In the genomic region with DNA sequence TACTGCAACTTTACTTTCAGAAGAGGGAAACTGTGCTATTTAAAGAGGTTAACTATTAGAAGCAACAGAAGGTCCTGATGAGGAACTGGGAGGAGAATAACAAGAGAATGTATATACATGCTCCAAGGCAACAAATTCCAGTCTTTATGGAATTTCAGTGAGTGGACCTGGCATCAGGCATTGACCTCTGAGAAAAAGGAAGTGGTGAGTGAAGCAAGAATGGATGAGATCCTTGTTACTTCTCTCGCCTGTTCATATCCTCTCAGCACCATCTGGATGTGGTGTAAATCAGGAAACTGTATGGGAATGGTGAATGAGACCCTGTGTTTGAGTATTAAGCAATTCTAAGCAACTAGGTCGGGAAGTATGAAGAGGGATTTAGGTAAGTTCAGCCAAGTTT, we compare ENCODE assay signal across 18 cellular contexts. TPM values are rescaled to one million over a fixed set of nuclear protein-coding genes. Genes with fewer than 3 reads are reported as not detected.
DNase-seq lines count a peak whose midpoint lies in the region; ATAC-seq and TF ChIP-seq lines count a peak whose summit lies in the region.
"Had no signal": no experiment of that assay in that cellular context is flagged by ENCODE, and none has a peak within 500 bp of the region (broad histone marks: within the 10 kb centered on the region; RNA-seq: fewer than 3 reads in every experiment).

No MANE protein-coding gene starts in this region.

- H3K27ac ChIP-seq in BLaER1 treated with 17β-estradiol and CSF1 and Interleukin-3, amounts not matched to agents 10 nM and 100 nM, result no peak overlapping the region; a peak in 1 of 22 replicates
- H3K27ac ChIP-seq in mesenchymal stem cell (ENCODE audit: low read length, poor library complexity, severe bottlenecking), result no peak overlapping the region
- H3K27ac ChIP-seq: adrenal gland, heart left ventricle, suprapubic skin had no signal

- H2BK5ac ChIP-seq in mesenchymal stem cell (ENCODE audit: low read depth, low read length, poor library complexity, severe bottlenecking), result no peak overlapping the region

- H3K9ac ChIP-seq in BLaER1 treated with 17β-estradiol and CSF1 and Interleukin-3, amounts not matched to agents 10 nM and 100 nM, result no peak overlapping the region
- H3K9ac ChIP-seq in mesenchymal stem cell (ENCODE audit: low read length), result no peak overlapping the region

- no peak for ATAC-seq in HG03045 (IDR thresholded peaks at IDR 0.05; ENCODE audit: unreplicated experiment)
- ATAC-seq: esophagus mucosa, heart left ventricle had no signal

- H3K23ac ChIP-seq in mesenchymal stem cell (ENCODE audit: low read length in 2 of 2), result no peak overlapping the region

- H4K91ac ChIP-seq in mesenchymal stem cell (ENCODE audit: low read length), result no peak overlapping the region

- no peak overlapping the region for H2BK120ac ChIP-seq in mesenchymal stem cell (ENCODE audit: low read depth, low read length)

- peaks cover 0 to 87% (median 21%) of the 10 kb centered on the region in 11 experiments; a peak in 18 of 22 replicates for H3K36me3 ChIP-seq in BLaER1 treated with 17β-estradiol and CSF1 and Interleukin-3, amounts not matched to agents 10 nM and 100 nM
- peaks cover 3 to 78% of the 10 kb centered on the region in 2 experiments for H3K36me3 ChIP-seq in mesenchymal stem cell (ENCODE audit: control insufficient read depth in 1 of 2, insufficient read depth in 2 of 2, low read depth in 1 of 2, low read length in 2 of 2)

- H3K4me1 ChIP-seq in BLaER1 treated with 17β-estradiol and CSF1 and Interleukin-3, amounts not matched to agents 10 nM and 100 nM, result peaks cover 0 to 19% (median 12%) of the 10 kb centered on the region in 10 experiments; a peak in 17 of 20 replicates
- H3K4me1 ChIP-seq in mesenchymal stem cell (ENCODE audit: control insufficient read depth, insufficient read depth, low read depth, low read length), result no peaks in the 10 kb centered on the region
- H3K4me1 ChIP-seq: adrenal gland, suprapubic skin had no signal

- H3K4me3 ChIP-seq in BLaER1 treated with 17β-estradiol and CSF1 and Interleukin-3, amounts not matched to agents 10 nM and 100 nM, result no peak overlapping the region
- H3K4me3 ChIP-seq in astrocyte of the spinal cord (ENCODE audit: low read depth, low read length) (no peak overlapping the region), mesenchymal stem cell (ENCODE audit: insufficient read depth in 1 of 2, low read depth in 1 of 2, low read length in 2 of 2) (no peak overlapping the region)
- H3K4me3 ChIP-seq: adrenal gland, heart left ventricle, suprapubic skin had no signal

- no peak overlapping the region for H2BK15ac ChIP-seq in mesenchymal stem cell (ENCODE audit: low read depth, poor library complexity, severe bottlenecking)

- H3K14ac ChIP-seq in mesenchymal stem cell (ENCODE audit: low read length in 2 of 2), result no peak overlapping the region

- peaks cover 0 to 6% (median 0%) of the 10 kb centered on the region in 11 experiments; a peak in 3 of 22 replicates for H3K9me3 ChIP-seq in BLaER1 treated with 17β-estradiol and CSF1 and Interleukin-3, amounts not matched to agents 10 nM and 100 nM (replicated peaks in 1 of 11)
- H3K9me3 ChIP-seq in mesenchymal stem cell (ENCODE audit: control insufficient read depth, low read length), result no peaks in the 10 kb centered on the region
- H3K9me3 ChIP-seq: adrenal gland, heart left ventricle, suprapubic skin had no signal

- no peak overlapping the region for H2AK5ac ChIP-seq in mesenchymal stem cell (ENCODE audit: low read length, severe bottlenecking)

- no peak overlapping the region for H3K18ac ChIP-seq in mesenchymal stem cell (ENCODE audit: low read depth in 1 of 2, low read length in 2 of 2)

- WGBS in mesenchymal stem cell, result 87% methylated on average over 2 of the region's 2 CpGs

- no peak overlapping the region for H3K4ac ChIP-seq in mesenchymal stem cell (ENCODE audit: low read depth in 1 of 2, low read length in 2 of 2)

- peak overlapping the region; percentile 22 to 62 (median 41); a peak in 19 of 22 replicates for H3K4me2 ChIP-seq in BLaER1 treated with 17β-estradiol and CSF1 and Interleukin-3, amounts not matched to agents 10 nM and 100 nM
- no peak overlapping the region for H3K4me2 ChIP-seq in mesenchymal stem cell (ENCODE audit: low read length, poor library complexity, severe bottlenecking)

- no peaks in the 10 kb centered on the region for H4K20me1 ChIP-seq in BLaER1 treated with 17β-estradiol and CSF1 and Interleukin-3, amounts not matched to agents 10 nM and 100 nM

- no peak overlapping the region for H2BK12ac ChIP-seq in mesenchymal stem cell (ENCODE audit: low read length in 2 of 2)

- peaks cover 16% of the 10 kb centered on the region for H3K79me1 ChIP-seq in mesenchymal stem cell (replicated peaks; ENCODE audit: low read length, poor library complexity, severe bottlenecking)

- TF ChIP-seq CTCF in astrocyte of the spinal cord (IDR thresholded peaks at IDR 0.05; ENCODE audit: low read depth, low read length), result no peak

- no peak overlapping the region for H2AFZ ChIP-seq in mesenchymal stem cell (ENCODE audit: low read depth, low read length)

- in situ Hi-C loops in astrocyte of the spinal cord (cut with HindIII; ENCODE audit: low sequenced_read_pairs), result no loop called here

- DNase-seq in HS-5 (ENCODE audit: low read depth) (peak; percentile 78), astrocyte of the spinal cord (ENCODE audit: low read depth, low spot score) (peak; percentile 35), mesenchymal stem cell (peak; percentile 72), amygdala (lab: John Stamatoyannopoulos, UW) (no peak), NCI-H526 treated with DMSO at 0.1 percent for 48 hours (lab: John Stamatoyannopoulos, UW) (no peak), LoVo (ENCODE audit: low spot score) (no peak)
- DNase-seq: activated CD4-positive, alpha-beta T cell treated with anti-CD3 and anti-CD28 coated beads for 48 hours; activated effector memory CD4-positive, alpha-beta T cell treated with Interleukin-2 at 50 U/mL for 16 hours; adrenal gland; central memory CD4-positive, alpha-beta T cell; DND-41; heart left ventricle; stimulated activated CD4-positive, alpha-beta T cell treated with anti-CD3 and anti-CD28 coated beads, Interleukin-15, amount 100 ng/mL, for 24 hours; SW 1271 had no signal

- no peaks in the 10 kb centered on the region for H3K27me3 ChIP-seq in BLaER1 treated with 17β-estradiol and CSF1 and Interleukin-3, amounts not matched to agents 10 nM and 100 nM
- no peaks in the 10 kb centered on the region for H3K27me3 ChIP-seq in mesenchymal stem cell (ENCODE audit: control insufficient read depth in 1 of 2, insufficient read depth in 1 of 2, low read length in 2 of 2)
- H3K27me3 ChIP-seq: adrenal gland, heart left ventricle, suprapubic skin had no signal

- no peak overlapping the region for H4K8ac ChIP-seq in mesenchymal stem cell (ENCODE audit: low read length)

RNA-seq across cellular contexts. Expression of gene KBTBD2, which starts 30.3 kb away (rescaled TPM):
- polyA plus RNA-seq in mesenchymal stem cell (2013, experiment 1 of 2), result 16.5 TPM
- polyA plus RNA-seq in mesenchymal stem cell (2013, experiment 2 of 2), result 18.2 TPM

RNA-seq across cellular contexts. Expression of gene FKBP9, which starts 35.3 kb away (rescaled TPM):
- 165 TPM for polyA plus RNA-seq in mesenchymal stem cell (2013, experiment 1 of 2)
- 168 TPM for polyA plus RNA-seq in mesenchymal stem cell (2013, experiment 2 of 2)

Comparison
In these comparisons a context has a peak if more than half of its experiments do, and no peak if none do; other contexts are left out.
1. DNase-seq: peak in HS-5 (single experiment), astrocyte of the spinal cord (single experiment) and mesenchymal stem cell (single experiment); none in amygdala (0 of 56), NCI-H526 treated with DMSO at 0.1 percent for 48 hours (single experiment) and LoVo (single experiment).